Comparison of ENCODE assay signal across 13 cellular contexts in genomic region chr1:154263465-154264332, GRCh38. TPM values are rescaled to one million over a fixed set of nuclear protein-coding genes. Genes with fewer than 3 reads are reported as not detected.
A peak's percentile ranks its signal among the peaks of the same experiment; 100 is the strongest.
DNase-seq lines count a peak whose midpoint lies in the region; ATAC-seq and TF ChIP-seq lines count a peak whose summit lies in the region.
"Had no signal": no experiment of that assay in that cellular context is flagged by ENCODE, and none has a peak within 500 bp of the region (broad histone marks: within the 10 kb centered on the region; RNA-seq: fewer than 3 reads in every experiment).

No MANE protein-coding gene starts in this region.

- POLR2A ChIA-PET in activated CD4-positive, alpha-beta T cell treated with anti-CD3 and anti-CD28 coated beads, Interleukin-2, amount 10 ng/mL, durations not matched to agents 7 days and 5 days (lab: Charles Lee): no interaction called here
- POLR2A ChIA-PET in T-cell (lab: Charles Lee): interaction anchor here in 1 of 2 donors (0.5 kb wide), 1 partner anchor 83 kb away, joined by 3 read pairs; no protein-coding TSS in a partner anchor

- H3K27ac ChIP-seq in brain microvascular endothelial cell (peak overlapping the region; percentile 10), osteoblast (ENCODE audit: low read depth, low read length) (peak overlapping the region; percentile 6)
- H3K27ac ChIP-seq: tibial artery had no signal

- peaks cover 23% of the 10 kb centered on the region for H4K20me1 ChIP-seq in osteoblast (ENCODE audit: insufficient read depth, low read length)

- no peak for DNase-seq in activated CD4-positive, alpha-beta T cell treated with anti-CD3 and anti-CD28 coated beads, Interleukin-2, amount 10 ng/mL, durations not matched to agents 7 days and 5 days
- DNase-seq in activated CD4-positive, alpha-beta T cell treated with anti-CD3 and anti-CD28 coated beads, Interleukin-2, amount 50 U/mL, for 48 hours: no peak
- DNase-seq in T-cell: no peak
- DNase-seq in brain microvascular endothelial cell: peak; percentile 19
- no peak for DNase-seq in osteoblast (ENCODE audit: insufficient read length, low spot score, missing footprints)
- no peak for DNase-seq in head of caudate nucleus
- DNase-seq in SK-N-DZ (ENCODE audit: low spot score): no peak
- no peak for DNase-seq in NCI-H1417 treated with DMSO at 0.1 percent for 48 hours (lab: John Stamatoyannopoulos, UW)
- DNase-seq: NCI-H2171 treated with DMSO at 0.1 percent for 48 hours, tibial artery had no signal

- peaks cover 39% of the 10 kb centered on the region for H3K4me1 Mint-ChIP-seq in activated CD4-positive, alpha-beta T cell treated with anti-CD3 and anti-CD28 coated beads, Interleukin-2, amount 10 ng/mL, durations not matched to agents 7 days and 5 days
- peaks cover 37 to 56% (median 43%) of the 10 kb centered on the region in 3 donors for H3K4me1 Mint-ChIP-seq in T-cell

- in situ Hi-C loops in brain microvascular endothelial cell (cut with HindIII; ENCODE audit: low pct_ligation_motif_present, low sequenced_read_pairs): no loop called here

- intact Hi-C loops in head of caudate nucleus (cut with DNase I): loop anchor here (10.0 kb wide), 1 partner anchor 59 kb away; the partner anchor contains the start of gene CFAP141

- H3K9me3 ChIP-seq in osteoblast (ENCODE audit: low read depth, low read length): no peaks in the 10 kb centered on the region
- H3K9me3 ChIP-seq: tibial artery had no signal

- peaks cover 61% of the 10 kb centered on the region for H3K36me3 Mint-ChIP-seq in activated CD4-positive, alpha-beta T cell treated with anti-CD3 and anti-CD28 coated beads, Interleukin-2, amount 10 ng/mL, durations not matched to agents 7 days and 5 days (ENCODE audit: low read depth)
- H3K36me3 Mint-ChIP-seq in T-cell: peaks cover 36% of the 10 kb centered on the region

- H3K4me3 Mint-ChIP-seq in activated CD4-positive, alpha-beta T cell treated with anti-CD3 and anti-CD28 coated beads, Interleukin-2, amount 10 ng/mL, durations not matched to agents 7 days and 5 days: no peak overlapping the region
- H3K4me3 Mint-ChIP-seq in T-cell: no peak overlapping the region

- no peak overlapping the region for H3K4me2 ChIP-seq in osteoblast (ENCODE audit: insufficient read depth, low read length)

- H3K36me3 ChIP-seq in brain microvascular endothelial cell (replicated peaks) (peaks cover 92% of the 10 kb centered on the region), osteoblast (ENCODE audit: insufficient read depth, low read length) (peaks cover 90% of the 10 kb centered on the region)

- TF ChIP-seq CTCF in brain microvascular endothelial cell (IDR thresholded peaks at IDR 0.05; ENCODE audit: low read depth, low read length, missing control alignments) (no peak), osteoblast (IDR thresholded peaks at IDR 0.05; ENCODE audit: extremely low read depth, low read depth, low read length) (no peak)

- H3K27me3 ChIP-seq in brain microvascular endothelial cell (replicated peaks) (no peaks in the 10 kb centered on the region), osteoblast (ENCODE audit: insufficient read depth, low read length) (no peaks in the 10 kb centered on the region)
- H3K27me3 ChIP-seq: tibial artery had no signal

- peak overlapping the region; percentile 52 for H3K27ac Mint-ChIP-seq in activated CD4-positive, alpha-beta T cell treated with anti-CD3 and anti-CD28 coated beads, Interleukin-2, amount 10 ng/mL, durations not matched to agents 7 days and 5 days
- peak overlapping the region; percentile 86 to 92 for H3K27ac Mint-ChIP-seq in T-cell

- H2AFZ ChIP-seq in osteoblast (ENCODE audit: low read length): no peak overlapping the region

- H3K27me3 Mint-ChIP-seq in activated CD4-positive, alpha-beta T cell treated with anti-CD3 and anti-CD28 coated beads, Interleukin-2, amount 10 ng/mL, durations not matched to agents 7 days and 5 days: no peaks in the 10 kb centered on the region
- no peaks in the 10 kb centered on the region for H3K27me3 Mint-ChIP-seq in T-cell

- no peak overlapping the region for H3K4me3 ChIP-seq in brain microvascular endothelial cell (ENCODE audit: low read depth, low read length)
- no peak overlapping the region for H3K4me3 ChIP-seq in osteoblast (ENCODE audit: insufficient read depth, low read length)
- H3K4me3 ChIP-seq: tibial artery had no signal

- H3K9me3 Mint-ChIP-seq in activated CD4-positive, alpha-beta T cell treated with anti-CD3 and anti-CD28 coated beads, Interleukin-2, amount 10 ng/mL, durations not matched to agents 7 days and 5 days: no peaks in the 10 kb centered on the region
- H3K9me3 Mint-ChIP-seq in T-cell: no peaks in the 10 kb centered on the region

- no peaks in the 10 kb centered on the region for H3K4me1 ChIP-seq in osteoblast (ENCODE audit: insufficient read depth, low read length)
- H3K4me1 ChIP-seq: tibial artery had no signal

- no peak for ATAC-seq in T-cell (replicated peaks in 1 of 4)

- peaks cover 44% of the 10 kb centered on the region for H3K79me2 ChIP-seq in osteoblast (ENCODE audit: insufficient read depth, low read length)

- CTCF ChIA-PET in activated CD4-positive, alpha-beta T cell treated with anti-CD3 and anti-CD28 coated beads, Interleukin-2, amount 10 ng/mL, durations not matched to agents 7 days and 5 days (lab: Charles Lee): interaction anchor here (0.5 to 1.9 kb wide), 7 partner anchors 8 to 526 kb away, joined by 3 to 5 read pairs (median 4); partner anchors contain the start of gene HAX1
- CTCF ChIA-PET in T-cell (lab: Charles Lee): interaction anchor here in 1 of 2 donors (0.7 to 1.5 kb wide), 4 partner anchors 8 to 199 kb away, joined by 4 read pairs; no protein-coding TSS in a partner anchor

RNA-seq across cellular contexts. Expression of gene HAX1, which starts 8.7 kb away (rescaled TPM):
- 100 to 1,000 TPM; 107 to 126 TPM for total RNA-seq in activated CD4-positive, alpha-beta T cell treated with anti-CD3 and anti-CD28 coated beads, Interleukin-2, amount 10 ng/mL, durations not matched to agents 7 days and 5 days
- total RNA-seq in T-cell: 10 to 100 TPM; 69.4 to 97.7 (median 92.5) TPM
- total RNA-seq in osteoblast: 149 and 152 TPM in 2 replicates
- polyA plus RNA-seq in SK-N-DZ (2014; cell fraction: cytosol; rRNA removed): 222 TPM in 2 replicates
- 209 and 219 TPM in 2 replicates for polyA plus RNA-seq in SK-N-DZ (2014; cell fraction: nucleus; rRNA removed)

RNA-seq across cellular contexts. Expression of gene UBAP2L, which starts 42.9 kb away (rescaled TPM):
- total RNA-seq in activated CD4-positive, alpha-beta T cell treated with anti-CD3 and anti-CD28 coated beads, Interleukin-2, amount 10 ng/mL, durations not matched to agents 7 days and 5 days: 100 to 1,000 TPM; 186 to 211 TPM
- 100 to 1,000 TPM; 175 to 240 (median 192) TPM for total RNA-seq in T-cell
- total RNA-seq in osteoblast: 88.3 and 98.1 TPM in 2 replicates
- polyA plus RNA-seq in SK-N-DZ (2014; cell fraction: cytosol; rRNA removed): 105 and 115 TPM in 2 replicates
- 154 and 210 TPM in 2 replicates for polyA plus RNA-seq in SK-N-DZ (2014; cell fraction: nucleus; rRNA removed)

RNA-seq across cellular contexts. Expression of gene AQP10, which starts 57.2 kb away (rescaled TPM):
- not detected for total RNA-seq in activated CD4-positive, alpha-beta T cell treated with anti-CD3 and anti-CD28 coated beads, Interleukin-2, amount 10 ng/mL, durations not matched to agents 7 days and 5 days
- total RNA-seq in T-cell (not detected), osteoblast (not detected in 2 replicates)
- 0.07 TPM in 1 of 2 replicates, not detected in the other for polyA plus RNA-seq in SK-N-DZ (2014; cell fraction: cytosol; rRNA removed)
- polyA plus RNA-seq in SK-N-DZ (2014; cell fraction: nucleus; rRNA removed): not detected in 2 replicates
- total RNA-seq: A673 had no signal

RNA-seq across cellular contexts. Expression of gene CFAP141, which starts 57.6 kb away (rescaled TPM):
- total RNA-seq in activated CD4-positive, alpha-beta T cell treated with anti-CD3 and anti-CD28 coated beads, Interleukin-2, amount 10 ng/mL, durations not matched to agents 7 days and 5 days: under 1 TPM in 1 of 2 experiments, not detected in 1; 0.65 TPM
- not detected for total RNA-seq in T-cell
- total RNA-seq in osteoblast: not detected in 2 replicates
- polyA plus RNA-seq in SK-N-DZ (2014; cell fraction: cytosol; rRNA removed): not detected in 2 replicates
- polyA plus RNA-seq in SK-N-DZ (2014; cell fraction: nucleus; rRNA removed): not detected in 2 replicates
- total RNA-seq: A673, lung microvascular endothelial cell, omental fat pad had no signal
